12 cellular contexts compared by ENCODE assay signal in genomic region chr1:186620951-186621350, GRCh38. TPM values are rescaled to one million over a fixed set of nuclear protein-coding genes. Genes with fewer than 3 reads are reported as not detected.
DNase-seq lines count a peak whose midpoint lies in the region; ATAC-seq and TF ChIP-seq lines count a peak whose summit lies in the region.
"Had no signal": no experiment of that assay in that cellular context is flagged by ENCODE, and none has a peak within 500 bp of the region (broad histone marks: within the 10 kb centered on the region; RNA-seq: fewer than 3 reads in every experiment).

No MANE protein-coding gene starts in this region.

- TF ChIP-seq EP300 in esophagus muscularis mucosa (IDR thresholded peaks at IDR 0.05): no peak

- no peak for TF ChIP-seq POLR2A in esophagus muscularis mucosa (IDR thresholded peaks at IDR 0.05; ENCODE audit: low read depth)

- DNase-seq in A172 (ENCODE audit: low spot score) (peak; percentile 33), NOMO-1 treated with dmso at 0.1 percent for 144 hours (lab: John Stamatoyannopoulos, UW; ENCODE audit: unreplicated experiment) (peak; percentile 47), dedifferentiated amniotic fluid mesenchymal stem cell (ENCODE audit: extremely low spot score) (peak; percentile 63), NCI-H1436 treated with DMSO at 0.1 percent for 48 hours (lab: John Stamatoyannopoulos, UW) (no peak), esophagus muscularis mucosa (ENCODE audit: extremely low spot score) (no peak), NCI-H526 (lab: John Stamatoyannopoulos, UW) (no peak), NCI-H345 treated with DMSO at 0.1 percent for 48 hours (lab: John Stamatoyannopoulos, UW; ENCODE audit: unreplicated experiment) (no peak)
- DNase-seq: Calu3 had no signal

- no peaks in the 10 kb centered on the region for H3K9me3 ChIP-seq in esophagus muscularis mucosa
- H3K9me3 ChIP-seq: tibial nerve had no signal

- no peaks in the 10 kb centered on the region for H3K27me3 ChIP-seq in esophagus muscularis mucosa
- H3K27me3 ChIP-seq: tibial nerve had no signal

- WGBS in esophagus muscularis mucosa: 72% methylated on average over 1 of the region's 1 CpG

- TF ChIP-seq CTCF in esophagus muscularis mucosa (IDR thresholded peaks at IDR 0.05): no peak

- peak; percentile 34 for ATAC-seq in GM18868 (IDR thresholded peaks at IDR 0.05; ENCODE audit: unreplicated experiment)
- ATAC-seq: HepG2 had no signal

- peaks cover 0 to under 1% (median under 1%) of the 10 kb centered on the region in 4 donors for H3K4me1 ChIP-seq in esophagus muscularis mucosa

- H3K27ac ChIP-seq in esophagus muscularis mucosa (replicated peaks in 1 of 4): no peak overlapping the region
- H3K27ac ChIP-seq: tibial nerve had no signal

- intact Hi-C loops in esophagus muscularis mucosa (cut with DNase I): no loop called here

- no peak overlapping the region for H3K4me3 ChIP-seq in esophagus muscularis mucosa
- H3K4me3 ChIP-seq: skin epidermis, tibial nerve had no signal

- H3K36me3 ChIP-seq in esophagus muscularis mucosa: no peaks in the 10 kb centered on the region
- H3K36me3 ChIP-seq: tibial nerve had no signal

RNA-seq across cellular contexts. Expression of gene PTGS2, which starts 59.3 kb away (rescaled TPM):
- not detected in 2 replicates for total RNA-seq in A172 (2014; rRNA removed; shearing (Covaris generic))
- 10 to 100 TPM in 1 of 4 donors, 1 to 10 TPM in 3; 2.7 to 18.6 (median 4.3) TPM for total RNA-seq in esophagus muscularis mucosa
- total RNA-seq: HepG2 had no signal

Comparison
In these comparisons a context has a peak if more than half of its experiments do, and no peak if none do; other contexts are left out.
1. DNase-seq: peak in A172 (single experiment), NOMO-1 treated with dmso at 0.1 percent for 144 hours (single experiment) and dedifferentiated amniotic fluid mesenchymal stem cell (single experiment); none in NCI-H1436 treated with DMSO at 0.1 percent for 48 hours (single experiment), esophagus muscularis mucosa (single experiment), NCI-H526 (0 of 2) and NCI-H345 treated with DMSO at 0.1 percent for 48 hours (single experiment).